10 cellular contexts compared by ENCODE assay signal in genomic region chr6:137093183-137094069, GRCh38. TPM values are rescaled to one million over a fixed set of nuclear protein-coding genes. Genes with fewer than 3 reads are reported as not detected.
"Had no signal": no experiment of that assay in that cellular context is flagged by ENCODE, and none has a peak within 500 bp of the region (broad histone marks: within the 10 kb centered on the region; RNA-seq: fewer than 3 reads in every experiment).

No MANE protein-coding gene starts in this region.

- H3K4me3 Mint-ChIP-seq: activated CD4-positive, alpha-beta memory T cell treated with anti-CD3 and anti-CD28 coated beads, Interleukin-2, amount 10 ng/mL, durations not matched to agents 7 days and 5 days; activated naive CD4-positive, alpha-beta T cell treated with anti-CD3 and anti-CD28 coated beads, Interleukin-2, amount 10 ng/mL, durations not matched to agents 7 days and 5 days; stimulated activated naive B cell treated with anti-CD40 and anti-IgM and Interleukin-4, amounts not matched to agents 10 μg/mL and 1 μg/mL and 100 μg/mL, for 72 hours; type B pancreatic cell had no signal

- H3K4me3 ChIP-seq: colonic mucosa, right atrium auricular region, smooth muscle cell had no signal

- H3K27ac ChIP-seq: colonic mucosa, foreskin keratinocyte, right atrium auricular region had no signal

- H3K36me3 ChIP-seq: colonic mucosa, right atrium auricular region had no signal

- H3K4me1 ChIP-seq: colonic mucosa, foreskin keratinocyte, right atrium auricular region had no signal

- H3K27me3 Mint-ChIP-seq: stimulated activated naive B cell treated with anti-CD40 and anti-IgM and Interleukin-4, amounts not matched to agents 10 μg/mL and 1 μg/mL and 100 μg/mL, for 72 hours; type B pancreatic cell had no signal

- H3K9me3 ChIP-seq: colonic mucosa, right atrium auricular region had no signal

- H3K9me3 Mint-ChIP-seq: activated CD4-positive, alpha-beta memory T cell treated with anti-CD3 and anti-CD28 coated beads, Interleukin-2, amount 10 ng/mL, durations not matched to agents 7 days and 5 days; activated naive CD4-positive, alpha-beta T cell treated with anti-CD3 and anti-CD28 coated beads, Interleukin-2, amount 10 ng/mL, durations not matched to agents 7 days and 5 days; natural killer cell treated with Interleukin-12 subunit alpha and Interleukin-12 subunit beta and Interleukin-15 and Interleukin-18, amount 100 ng/mL, for 72 hours; stimulated activated naive B cell treated with anti-CD40 and anti-IgM and Interleukin-4, amounts not matched to agents 10 μg/mL and 1 μg/mL and 100 μg/mL, for 72 hours; type B pancreatic cell had no signal

- H3K27me3 ChIP-seq: colonic mucosa, right atrium auricular region had no signal

- H3K27ac Mint-ChIP-seq: activated CD4-positive, alpha-beta memory T cell treated with anti-CD3 and anti-CD28 coated beads, Interleukin-2, amount 10 ng/mL, durations not matched to agents 7 days and 5 days; activated naive CD4-positive, alpha-beta T cell treated with anti-CD3 and anti-CD28 coated beads, Interleukin-2, amount 10 ng/mL, durations not matched to agents 7 days and 5 days; stimulated activated naive B cell treated with anti-CD40 and anti-IgM and Interleukin-4, amounts not matched to agents 10 μg/mL and 1 μg/mL and 100 μg/mL, for 72 hours; type B pancreatic cell had no signal

- H3K36me3 Mint-ChIP-seq: activated naive CD4-positive, alpha-beta T cell treated with anti-CD3 and anti-CD28 coated beads, Interleukin-2, amount 10 ng/mL, durations not matched to agents 7 days and 5 days; natural killer cell treated with Interleukin-12 subunit alpha and Interleukin-12 subunit beta and Interleukin-15 and Interleukin-18, amount 100 ng/mL, for 72 hours; type B pancreatic cell had no signal

RNA-seq across cellular contexts. Expression of gene IL20RA, which starts 48.7 kb away (rescaled TPM):
- total RNA-seq: activated CD4-positive, alpha-beta memory T cell treated with anti-CD3 and anti-CD28 coated beads, Interleukin-2, amount 10 ng/mL, durations not matched to agents 7 days and 5 days; endothelial cell of umbilical vein; natural killer cell treated with Interleukin-12 subunit alpha and Interleukin-12 subunit beta and Interleukin-15 and Interleukin-18, amount 100 ng/mL, for 72 hours had no signal
